Comparison of ENCODE assay signal across 1 cellular context in the genomic region with DNA sequence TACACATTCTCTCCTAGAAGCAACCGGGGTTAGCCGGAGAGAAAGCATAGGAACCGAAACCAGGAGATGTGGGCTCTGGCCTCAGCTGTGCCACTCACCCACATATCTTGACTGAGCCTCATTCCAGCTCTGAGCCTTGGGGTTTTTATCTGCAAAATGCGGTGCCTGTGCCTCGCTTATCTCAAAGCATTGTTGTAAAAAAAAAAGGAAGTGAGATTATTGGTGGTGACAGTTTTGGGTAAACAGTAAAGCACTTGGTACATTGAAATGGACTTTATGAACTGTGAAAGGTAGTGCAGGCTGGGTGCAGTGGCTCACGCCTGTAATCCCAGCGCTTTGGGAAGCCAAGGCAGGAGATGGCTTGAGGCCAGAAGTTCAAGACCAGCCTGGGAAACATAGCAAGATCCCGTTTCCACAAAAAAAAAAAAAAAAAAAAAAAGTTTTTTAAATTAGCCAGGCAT.
TF ChIP-seq lines count a peak whose summit lies in the region.

No MANE protein-coding gene starts in this region.

TF ChIP-seq in K562, 482 proteins besides CTCF, POLR2A, EP300 and RAD21 (continued from another document and continues in another):
- 0 out of 2 replicates have a peak, but pooled peaks have one; percentile 26 for TF ChIP-seq JUN (IDR thresholded peaks at IDR 0.05; ENCODE audit: borderline replicate concordance, low read depth, low read length)
- TF ChIP-seq JUN (CRISPR knock-in tag; IDR thresholded peaks at IDR 0.05; ENCODE audit: borderline replicate concordance): no peak
- TF ChIP-seq, protein P1, sequence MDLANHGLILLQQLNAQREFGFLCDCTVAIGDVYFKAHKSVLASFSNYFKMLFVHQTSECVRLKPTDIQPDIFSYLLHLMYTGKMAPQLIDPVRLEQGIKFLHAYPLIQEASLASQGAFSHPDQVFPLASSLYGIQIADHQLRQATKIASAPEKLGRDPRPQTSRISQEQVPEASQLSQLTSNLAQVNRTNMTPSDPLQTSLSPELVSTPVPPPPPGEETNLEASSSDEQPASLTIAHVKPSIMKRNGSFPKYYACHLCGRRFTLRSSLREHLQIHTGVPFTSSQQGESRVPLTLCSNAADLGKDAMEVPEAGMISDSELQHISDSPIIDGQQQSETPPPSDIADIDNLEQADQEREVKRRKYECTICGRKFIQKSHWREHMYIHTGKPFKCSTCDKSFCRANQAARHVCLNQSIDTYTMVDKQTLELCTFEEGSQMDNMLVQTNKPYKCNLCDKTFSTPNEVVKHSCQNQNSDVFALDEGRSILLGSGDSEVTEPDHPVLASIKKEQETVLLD (IDR thresholded peaks at IDR 0.05): peak; percentile 74; the same call in 1 of the 2 replicates
- no peak; the same call in 1 of the 2 replicates for TF ChIP-seq GABPB2 (CRISPR knock-in tag; conservative IDR thresholded peaks at IDR 0.05)
- TF ChIP-seq MTA3 (IDR thresholded peaks at IDR 0.05; ENCODE audit: borderline replicate concordance): peak; percentile 89
- TF ChIP-seq PRPF4 (IDR thresholded peaks at IDR 0.05; ENCODE audit: insufficient read depth, low read depth, low read length, poor library complexity, severe bottlenecking): no peak
- TF ChIP-seq ZNF395 (CRISPR knock-in tag; IDR thresholded peaks at IDR 0.05): no peak; the same call in 1 of the 2 replicates
- peak; percentile 65 for TF ChIP-seq ETV1 (tag; conservative IDR thresholded peaks at IDR 0.05; ENCODE audit: low read depth)
- TF ChIP-seq ESRRB (CRISPR knock-in tag; IDR thresholded peaks at IDR 0.05; ENCODE audit: borderline replicate concordance): no peak
- TF ChIP-seq, protein P2, sequence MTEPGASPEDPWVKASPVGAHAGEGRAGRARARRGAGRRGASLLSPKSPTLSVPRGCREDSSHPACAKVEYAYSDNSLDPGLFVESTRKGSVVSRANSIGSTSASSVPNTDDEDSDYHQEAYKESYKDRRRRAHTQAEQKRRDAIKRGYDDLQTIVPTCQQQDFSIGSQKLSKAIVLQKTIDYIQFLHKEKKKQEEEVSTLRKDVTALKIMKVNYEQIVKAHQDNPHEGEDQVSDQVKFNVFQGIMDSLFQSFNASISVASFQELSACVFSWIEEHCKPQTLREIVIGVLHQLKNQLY (CRISPR knock-in tag; conservative IDR thresholded peaks at IDR 0.05): no peak
- TF ChIP-seq ZNF384 (IDR thresholded peaks at IDR 0.05; ENCODE audit: low read depth, low read length): peak; percentile 98
- no peak for TF ChIP-seq DNMT1 (IDR thresholded peaks at IDR 0.05)
- TF ChIP-seq CHAMP1 (IDR thresholded peaks at IDR 0.05): no peak
- TF ChIP-seq ZNF551 (CRISPR knock-in tag; IDR thresholded peaks at IDR 0.05): no peak
- TF ChIP-seq SNIP1 (IDR thresholded peaks at IDR 0.05; ENCODE audit: low read depth): no peak
- no peak for TF ChIP-seq CREB5 (CRISPR knock-in tag; IDR thresholded peaks at IDR 0.05)
- TF ChIP-seq KLF10 (CRISPR knock-in tag; IDR thresholded peaks at IDR 0.05): no peak
- TF ChIP-seq, protein P3, sequence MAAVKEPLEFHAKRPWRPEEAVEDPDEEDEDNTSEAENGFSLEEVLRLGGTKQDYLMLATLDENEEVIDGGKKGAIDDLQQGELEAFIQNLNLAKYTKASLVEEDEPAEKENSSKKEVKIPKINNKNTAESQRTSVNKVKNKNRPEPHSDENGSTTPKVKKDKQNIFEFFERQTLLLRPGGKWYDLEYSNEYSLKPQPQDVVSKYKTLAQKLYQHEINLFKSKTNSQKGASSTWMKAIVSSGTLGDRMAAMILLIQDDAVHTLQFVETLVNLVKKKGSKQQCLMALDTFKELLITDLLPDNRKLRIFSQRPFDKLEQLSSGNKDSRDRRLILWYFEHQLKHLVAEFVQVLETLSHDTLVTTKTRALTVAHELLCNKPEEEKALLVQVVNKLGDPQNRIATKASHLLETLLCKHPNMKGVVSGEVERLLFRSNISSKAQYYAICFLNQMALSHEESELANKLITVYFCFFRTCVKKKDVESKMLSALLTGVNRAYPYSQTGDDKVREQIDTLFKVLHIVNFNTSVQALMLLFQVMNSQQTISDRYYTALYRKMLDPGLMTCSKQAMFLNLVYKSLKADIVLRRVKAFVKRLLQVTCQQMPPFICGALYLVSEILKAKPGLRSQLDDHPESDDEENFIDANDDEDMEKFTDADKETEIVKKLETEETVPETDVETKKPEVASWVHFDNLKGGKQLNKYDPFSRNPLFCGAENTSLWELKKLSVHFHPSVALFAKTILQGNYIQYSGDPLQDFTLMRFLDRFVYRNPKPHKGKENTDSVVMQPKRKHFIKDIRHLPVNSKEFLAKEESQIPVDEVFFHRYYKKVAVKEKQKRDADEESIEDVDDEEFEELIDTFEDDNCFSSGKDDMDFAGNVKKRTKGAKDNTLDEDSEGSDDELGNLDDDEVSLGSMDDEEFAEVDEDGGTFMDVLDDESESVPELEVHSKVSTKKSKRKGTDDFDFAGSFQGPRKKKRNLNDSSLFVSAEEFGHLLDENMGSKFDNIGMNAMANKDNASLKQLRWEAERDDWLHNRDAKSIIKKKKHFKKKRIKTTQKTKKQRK (IDR thresholded peaks at IDR 0.05; ENCODE audit: borderline replicate concordance, low read depth, low read length): no peak
- no peak for TF ChIP-seq POU5F1 (IDR thresholded peaks at IDR 0.05; ENCODE audit: borderline replicate concordance, low read depth, low read length, partially characterized antibody)
- no peak for TF ChIP-seq TAF9B (IDR thresholded peaks at IDR 0.05; ENCODE audit: partially characterized antibody)
- no peak for TF ChIP-seq TEAD2 (tag; IDR thresholded peaks at IDR 0.05)
- no peak for TF ChIP-seq E2F3 (CRISPR knock-in tag; IDR thresholded peaks at IDR 0.05)
- TF ChIP-seq, protein P4, sequence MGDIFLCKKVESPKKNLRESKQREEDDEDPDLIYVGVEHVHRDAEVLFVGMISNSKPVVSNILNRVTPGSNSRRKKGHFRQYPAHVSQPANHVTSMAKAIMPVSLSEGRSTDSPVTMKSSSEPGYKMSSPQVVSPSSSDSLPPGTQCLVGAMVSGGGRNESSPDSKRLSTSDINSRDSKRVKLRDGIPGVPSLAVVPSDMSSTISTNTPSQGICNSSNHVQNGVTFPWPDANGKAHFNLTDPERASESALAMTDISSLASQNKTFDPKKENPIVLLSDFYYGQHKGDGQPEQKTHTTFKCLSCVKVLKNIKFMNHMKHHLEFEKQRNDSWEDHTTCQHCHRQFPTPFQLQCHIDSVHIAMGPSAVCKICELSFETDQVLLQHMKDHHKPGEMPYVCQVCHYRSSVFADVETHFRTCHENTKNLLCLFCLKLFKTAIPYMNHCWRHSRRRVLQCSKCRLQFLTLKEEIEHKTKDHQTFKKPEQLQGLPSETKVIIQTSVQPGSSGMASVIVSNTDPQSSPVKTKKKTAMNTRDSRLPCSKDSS (IDR thresholded peaks at IDR 0.05; ENCODE audit: low read depth, partially characterized antibody): no peak
- no peak for TF ChIP-seq BCLAF1 (IDR thresholded peaks at IDR 0.05; ENCODE audit: borderline replicate concordance in 1 of 2, control insufficient read depth in 1 of 2, low read depth in 2 of 2, low read length in 1 of 2)
- no peak for TF ChIP-seq KAT7 (CRISPR knock-in tag; IDR thresholded peaks at IDR 0.05; ENCODE audit: borderline replicate concordance)
- no peak for TF ChIP-seq ZFPM2 (CRISPR knock-in tag; IDR thresholded peaks at IDR 0.05)
- TF ChIP-seq, protein P5, sequence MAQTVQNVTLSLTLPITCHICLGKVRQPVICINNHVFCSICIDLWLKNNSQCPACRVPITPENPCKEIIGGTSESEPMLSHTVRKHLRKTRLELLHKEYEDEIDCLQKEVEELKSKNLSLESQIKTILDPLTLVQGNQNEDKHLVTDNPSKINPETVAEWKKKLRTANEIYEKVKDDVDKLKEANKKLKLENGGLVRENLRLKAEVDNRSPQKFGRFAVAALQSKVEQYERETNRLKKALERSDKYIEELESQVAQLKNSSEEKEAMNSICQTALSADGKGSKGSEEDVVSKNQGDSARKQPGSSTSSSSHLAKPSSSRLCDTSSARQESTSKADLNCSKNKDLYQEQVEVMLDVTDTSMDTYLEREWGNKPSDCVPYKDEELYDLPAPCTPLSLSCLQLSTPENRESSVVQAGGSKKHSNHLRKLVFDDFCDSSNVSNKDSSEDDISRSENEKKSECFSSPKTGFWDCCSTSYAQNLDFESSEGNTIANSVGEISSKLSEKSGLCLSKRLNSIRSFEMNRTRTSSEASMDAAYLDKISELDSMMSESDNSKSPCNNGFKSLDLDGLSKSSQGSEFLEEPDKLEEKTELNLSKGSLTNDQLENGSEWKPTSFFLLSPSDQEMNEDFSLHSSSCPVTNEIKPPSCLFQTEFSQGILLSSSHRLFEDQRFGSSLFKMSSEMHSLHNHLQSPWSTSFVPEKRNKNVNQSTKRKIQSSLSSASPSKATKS (CRISPR knock-in tag; IDR thresholded peaks at IDR 0.05): no peak
- no peak for TF ChIP-seq ZNF695 (CRISPR knock-in tag; IDR thresholded peaks at IDR 0.05)
- TF ChIP-seq, protein P6, sequence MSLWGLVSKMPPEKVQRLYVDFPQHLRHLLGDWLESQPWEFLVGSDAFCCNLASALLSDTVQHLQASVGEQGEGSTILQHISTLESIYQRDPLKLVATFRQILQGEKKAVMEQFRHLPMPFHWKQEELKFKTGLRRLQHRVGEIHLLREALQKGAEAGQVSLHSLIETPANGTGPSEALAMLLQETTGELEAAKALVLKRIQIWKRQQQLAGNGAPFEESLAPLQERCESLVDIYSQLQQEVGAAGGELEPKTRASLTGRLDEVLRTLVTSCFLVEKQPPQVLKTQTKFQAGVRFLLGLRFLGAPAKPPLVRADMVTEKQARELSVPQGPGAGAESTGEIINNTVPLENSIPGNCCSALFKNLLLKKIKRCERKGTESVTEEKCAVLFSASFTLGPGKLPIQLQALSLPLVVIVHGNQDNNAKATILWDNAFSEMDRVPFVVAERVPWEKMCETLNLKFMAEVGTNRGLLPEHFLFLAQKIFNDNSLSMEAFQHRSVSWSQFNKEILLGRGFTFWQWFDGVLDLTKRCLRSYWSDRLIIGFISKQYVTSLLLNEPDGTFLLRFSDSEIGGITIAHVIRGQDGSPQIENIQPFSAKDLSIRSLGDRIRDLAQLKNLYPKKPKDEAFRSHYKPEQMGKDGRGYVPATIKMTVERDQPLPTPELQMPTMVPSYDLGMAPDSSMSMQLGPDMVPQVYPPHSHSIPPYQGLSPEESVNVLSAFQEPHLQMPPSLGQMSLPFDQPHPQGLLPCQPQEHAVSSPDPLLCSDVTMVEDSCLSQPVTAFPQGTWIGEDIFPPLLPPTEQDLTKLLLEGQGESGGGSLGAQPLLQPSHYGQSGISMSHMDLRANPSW (CRISPR knock-in tag; IDR thresholded peaks at IDR 0.05): no peak
- TF ChIP-seq ZNF217 (CRISPR knock-in tag; IDR thresholded peaks at IDR 0.05): no peak
- no peak for TF ChIP-seq CREB1 (IDR thresholded peaks at IDR 0.05)
- TF ChIP-seq CREB1 (CRISPR knock-in tag; IDR thresholded peaks at IDR 0.05): no peak
- TF ChIP-seq PURB (CRISPR knock-in tag; IDR thresholded peaks at IDR 0.05; ENCODE audit: low read depth): no peak
- no peak for TF ChIP-seq PHF21A (IDR thresholded peaks at IDR 0.05; ENCODE audit: borderline replicate concordance, low read depth)
- peak; percentile 57 for TF ChIP-seq POLR3A (IDR thresholded peaks at IDR 0.05; ENCODE audit: borderline replicate concordance, extremely low read depth, insufficient read depth, insufficient read length)
- TF ChIP-seq HDAC3 (IDR thresholded peaks at IDR 0.05; ENCODE audit: borderline replicate concordance, partially characterized antibody): no peak
